Comparison of ENCODE assay signal across 1 cellular context in the genomic region with DNA sequence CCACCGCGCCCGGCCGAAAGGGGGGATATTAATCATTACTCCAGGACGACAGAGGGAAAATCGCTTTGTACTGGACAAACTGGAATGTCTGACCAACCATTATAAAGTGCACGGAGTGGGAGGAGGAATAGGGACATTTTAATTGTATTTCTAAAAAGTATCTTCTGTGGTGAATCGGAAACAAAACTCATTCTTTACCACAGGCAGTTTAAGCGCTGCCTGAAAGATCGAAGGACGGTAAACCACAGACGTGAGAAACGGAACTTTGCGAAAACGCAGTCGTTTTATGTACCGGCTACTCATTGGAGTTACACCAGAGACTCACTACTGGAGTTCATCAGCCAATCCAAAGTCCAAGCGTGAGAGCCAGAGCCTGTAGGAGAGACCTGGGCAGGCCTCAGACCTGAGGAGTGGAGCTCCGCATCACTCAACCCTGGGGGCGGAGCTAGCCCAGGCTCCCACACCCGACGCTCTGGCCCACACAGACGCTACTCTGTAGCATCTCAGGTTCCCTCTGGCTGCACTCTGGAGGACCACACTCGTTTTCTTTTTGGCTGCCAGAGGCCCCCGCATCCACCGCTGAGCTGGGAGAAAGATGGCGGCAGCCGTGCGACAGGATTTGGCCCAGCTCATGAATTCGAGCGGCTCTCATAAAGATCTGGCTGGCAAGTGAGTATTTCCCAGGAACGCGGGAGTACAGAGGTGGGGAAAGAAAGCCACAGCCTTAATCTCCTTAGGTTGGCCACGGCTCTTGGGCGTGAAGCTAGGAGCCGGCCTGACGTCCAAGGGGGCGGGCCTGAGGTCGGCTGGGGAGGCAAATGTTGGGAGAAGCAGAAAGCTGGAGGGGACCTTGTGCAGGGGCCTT.
TF ChIP-seq lines count a peak whose summit lies in the region.

Gene COPS4, plus strand, starts transcription at position 554 of the 865 bp plus-strand sequence. Its CDS starts 42 bp downstream, at position 596.

TF ChIP-seq in HepG2, 621 proteins besides CTCF, POLR2A, EP300 and RAD21 (continued from another document):
- TF ChIP-seq, protein P1, sequence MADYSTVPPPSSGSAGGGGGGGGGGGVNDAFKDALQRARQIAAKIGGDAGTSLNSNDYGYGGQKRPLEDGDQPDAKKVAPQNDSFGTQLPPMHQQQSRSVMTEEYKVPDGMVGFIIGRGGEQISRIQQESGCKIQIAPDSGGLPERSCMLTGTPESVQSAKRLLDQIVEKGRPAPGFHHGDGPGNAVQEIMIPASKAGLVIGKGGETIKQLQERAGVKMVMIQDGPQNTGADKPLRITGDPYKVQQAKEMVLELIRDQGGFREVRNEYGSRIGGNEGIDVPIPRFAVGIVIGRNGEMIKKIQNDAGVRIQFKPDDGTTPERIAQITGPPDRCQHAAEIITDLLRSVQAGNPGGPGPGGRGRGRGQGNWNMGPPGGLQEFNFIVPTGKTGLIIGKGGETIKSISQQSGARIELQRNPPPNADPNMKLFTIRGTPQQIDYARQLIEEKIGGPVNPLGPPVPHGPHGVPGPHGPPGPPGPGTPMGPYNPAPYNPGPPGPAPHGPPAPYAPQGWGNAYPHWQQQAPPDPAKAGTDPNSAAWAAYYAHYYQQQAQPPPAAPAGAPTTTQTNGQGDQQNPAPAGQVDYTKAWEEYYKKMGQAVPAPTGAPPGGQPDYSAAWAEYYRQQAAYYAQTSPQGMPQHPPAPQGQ (CRISPR knock-in tag; IDR thresholded peaks at IDR 0.05; ENCODE audit: borderline replicate concordance) = 0 out of 2 replicates have a peak, but pooled peaks have one; percentile 64
- TF ChIP-seq, protein P2, sequence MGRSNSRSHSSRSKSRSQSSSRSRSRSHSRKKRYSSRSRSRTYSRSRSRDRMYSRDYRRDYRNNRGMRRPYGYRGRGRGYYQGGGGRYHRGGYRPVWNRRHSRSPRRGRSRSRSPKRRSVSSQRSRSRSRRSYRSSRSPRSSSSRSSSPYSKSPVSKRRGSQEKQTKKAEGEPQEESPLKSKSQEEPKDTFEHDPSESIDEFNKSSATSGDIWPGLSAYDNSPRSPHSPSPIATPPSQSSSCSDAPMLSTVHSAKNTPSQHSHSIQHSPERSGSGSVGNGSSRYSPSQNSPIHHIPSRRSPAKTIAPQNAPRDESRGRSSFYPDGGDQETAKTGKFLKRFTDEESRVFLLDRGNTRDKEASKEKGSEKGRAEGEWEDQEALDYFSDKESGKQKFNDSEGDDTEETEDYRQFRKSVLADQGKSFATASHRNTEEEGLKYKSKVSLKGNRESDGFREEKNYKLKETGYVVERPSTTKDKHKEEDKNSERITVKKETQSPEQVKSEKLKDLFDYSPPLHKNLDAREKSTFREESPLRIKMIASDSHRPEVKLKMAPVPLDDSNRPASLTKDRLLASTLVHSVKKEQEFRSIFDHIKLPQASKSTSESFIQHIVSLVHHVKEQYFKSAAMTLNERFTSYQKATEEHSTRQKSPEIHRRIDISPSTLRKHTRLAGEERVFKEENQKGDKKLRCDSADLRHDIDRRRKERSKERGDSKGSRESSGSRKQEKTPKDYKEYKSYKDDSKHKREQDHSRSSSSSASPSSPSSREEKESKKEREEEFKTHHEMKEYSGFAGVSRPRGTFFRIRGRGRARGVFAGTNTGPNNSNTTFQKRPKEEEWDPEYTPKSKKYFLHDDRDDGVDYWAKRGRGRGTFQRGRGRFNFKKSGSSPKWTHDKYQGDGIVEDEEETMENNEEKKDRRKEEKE (IDR thresholded peaks at IDR 0.05) = no peak
- TF ChIP-seq, protein P3, sequence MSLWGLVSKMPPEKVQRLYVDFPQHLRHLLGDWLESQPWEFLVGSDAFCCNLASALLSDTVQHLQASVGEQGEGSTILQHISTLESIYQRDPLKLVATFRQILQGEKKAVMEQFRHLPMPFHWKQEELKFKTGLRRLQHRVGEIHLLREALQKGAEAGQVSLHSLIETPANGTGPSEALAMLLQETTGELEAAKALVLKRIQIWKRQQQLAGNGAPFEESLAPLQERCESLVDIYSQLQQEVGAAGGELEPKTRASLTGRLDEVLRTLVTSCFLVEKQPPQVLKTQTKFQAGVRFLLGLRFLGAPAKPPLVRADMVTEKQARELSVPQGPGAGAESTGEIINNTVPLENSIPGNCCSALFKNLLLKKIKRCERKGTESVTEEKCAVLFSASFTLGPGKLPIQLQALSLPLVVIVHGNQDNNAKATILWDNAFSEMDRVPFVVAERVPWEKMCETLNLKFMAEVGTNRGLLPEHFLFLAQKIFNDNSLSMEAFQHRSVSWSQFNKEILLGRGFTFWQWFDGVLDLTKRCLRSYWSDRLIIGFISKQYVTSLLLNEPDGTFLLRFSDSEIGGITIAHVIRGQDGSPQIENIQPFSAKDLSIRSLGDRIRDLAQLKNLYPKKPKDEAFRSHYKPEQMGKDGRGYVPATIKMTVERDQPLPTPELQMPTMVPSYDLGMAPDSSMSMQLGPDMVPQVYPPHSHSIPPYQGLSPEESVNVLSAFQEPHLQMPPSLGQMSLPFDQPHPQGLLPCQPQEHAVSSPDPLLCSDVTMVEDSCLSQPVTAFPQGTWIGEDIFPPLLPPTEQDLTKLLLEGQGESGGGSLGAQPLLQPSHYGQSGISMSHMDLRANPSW (CRISPR knock-in tag; IDR thresholded peaks at IDR 0.05; ENCODE audit: borderline replicate concordance) = peak; percentile 92; the same call in 1 of the 2 replicates
- TF ChIP-seq SYNCRIP (IDR thresholded peaks at IDR 0.05; ENCODE audit: insufficient read depth, low read depth, low read length) (no peak), MTERF4 (CRISPR knock-in tag; IDR thresholded peaks at IDR 0.05) (no peak; the same call in 1 of the 2 replicates), ZFYVE20 (CRISPR knock-in tag; IDR thresholded peaks at IDR 0.05; ENCODE audit: borderline replicate concordance, low read depth) (no peak), ZNF512B (CRISPR knock-in tag; IDR thresholded peaks at IDR 0.05; ENCODE audit: borderline replicate concordance) (no peak), DMAP1 (CRISPR knock-in tag; IDR thresholded peaks at IDR 0.05) (peak; percentile 88; the same call in 1 of the 2 replicates), HIVEP1 (CRISPR knock-in tag; IDR thresholded peaks at IDR 0.05) (peak; percentile 61), MYPOP (CRISPR knock-in tag; IDR thresholded peaks at IDR 0.05) (no peak; the same call in 1 of the 2 replicates), UBTF (CRISPR knock-in tag; IDR thresholded peaks at IDR 0.05) (peak; percentile 71), HES4 (CRISPR knock-in tag; IDR thresholded peaks at IDR 0.05; ENCODE audit: borderline replicate concordance) (no peak), ZKSCAN5 (CRISPR knock-in tag; IDR thresholded peaks at IDR 0.05) (no peak), ARID2 (CRISPR knock-in tag; IDR thresholded peaks at IDR 0.05; ENCODE audit: borderline replicate concordance) (no peak)
- TF ChIP-seq, protein P4, sequence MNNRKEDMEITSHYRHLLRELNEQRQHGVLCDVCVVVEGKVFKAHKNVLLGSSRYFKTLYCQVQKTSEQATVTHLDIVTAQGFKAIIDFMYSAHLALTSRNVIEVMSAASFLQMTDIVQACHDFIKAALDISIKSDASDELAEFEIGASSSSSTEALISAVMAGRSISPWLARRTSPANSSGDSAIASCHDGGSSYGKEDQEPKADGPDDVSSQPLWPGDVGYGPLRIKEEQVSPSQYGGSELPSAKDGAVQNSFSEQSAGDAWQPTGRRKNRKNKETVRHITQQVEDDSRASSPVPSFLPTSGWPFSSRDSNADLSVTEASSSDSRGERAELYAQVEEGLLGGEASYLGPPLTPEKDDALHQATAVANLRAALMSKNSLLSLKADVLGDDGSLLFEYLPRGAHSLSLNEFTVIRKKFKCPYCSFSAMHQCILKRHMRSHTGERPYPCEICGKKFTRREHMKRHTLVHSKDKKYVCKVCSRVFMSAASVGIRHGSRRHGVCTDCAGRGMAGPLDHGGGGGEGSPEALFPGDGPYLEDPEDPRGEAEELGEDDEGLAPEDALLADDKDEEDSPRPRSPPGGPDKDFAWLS (CRISPR knock-in tag; IDR thresholded peaks at IDR 0.05; ENCODE audit: borderline replicate concordance) = no peak
